ENCODE assay signal across 8 cellular contexts in genomic region chr6:11460001-11460668, GRCh38.
DNase-seq lines count a peak whose midpoint lies in the region; ATAC-seq, FAIRE-seq and TF ChIP-seq lines count a peak whose summit lies in the region.

No MANE protein-coding gene starts in this region.

- H3K9ac ChIP-seq in astrocyte (ENCODE audit: low read length) = no peak overlapping the region

- no peaks in the 10 kb centered on the region for H3K36me3 Mint-ChIP-seq in astrocyte (ENCODE audit: low read depth, unreplicated experiment)
- H3K36me3 Mint-ChIP-seq in stimulated activated naive CD8-positive, alpha-beta T cell treated with anti-CD3 and anti-CD28 coated beads, Interleukin-15, Interleukin-2, amounts not matched to agents 100 ng/mL and 50 ng/mL, for 24 hours (ENCODE audit: low read depth) = no peaks in the 10 kb centered on the region

- no peaks in the 10 kb centered on the region for H3K36me3 ChIP-seq in astrocyte (ENCODE audit: insufficient read depth, low read length)
- no peaks in the 10 kb centered on the region for H3K36me3 ChIP-seq in stomach

- peak; percentile 32 for TF ChIP-seq CTCF in C4-2B (conservative IDR thresholded peaks at IDR 0.05)
- TF ChIP-seq CTCF in astrocyte (IDR thresholded peaks at IDR 0.05; ENCODE audit: insufficient read depth, low read depth, low read length) = no peak
- peak in 1 of 7 experiments; percentile 15 for TF ChIP-seq CTCF in stomach (IDR thresholded peaks at IDR 0.05)

- DNase-seq in astrocyte (ENCODE audit: low read depth) (peak; percentile 11), DMS 273 treated with DMSO at 0.1 percent for 48 hours (lab: John Stamatoyannopoulos, UW) (no peak), stomach (no peak), substantia nigra (lab: John Stamatoyannopoulos, UW) (no peak)

- H2AFZ ChIP-seq in astrocyte (ENCODE audit: low read depth, low read length) = no peak overlapping the region

- H3K27ac Mint-ChIP-seq in astrocyte (ENCODE audit: unreplicated experiment) = no peak overlapping the region
- peak overlapping the region; percentile 96 for H3K27ac Mint-ChIP-seq in stimulated activated naive CD8-positive, alpha-beta T cell treated with anti-CD3 and anti-CD28 coated beads, Interleukin-15, Interleukin-2, amounts not matched to agents 100 ng/mL and 50 ng/mL, for 24 hours

- H3K9me3 Mint-ChIP-seq in astrocyte (ENCODE audit: unreplicated experiment) = peaks cover 13% of the 10 kb centered on the region
- no peaks in the 10 kb centered on the region for H3K9me3 Mint-ChIP-seq in stimulated activated naive CD8-positive, alpha-beta T cell treated with anti-CD3 and anti-CD28 coated beads, Interleukin-15, Interleukin-2, amounts not matched to agents 100 ng/mL and 50 ng/mL, for 24 hours

- ATAC-seq in GM19035 (IDR thresholded peaks at IDR 0.05; ENCODE audit: unreplicated experiment) = peak; percentile 31
- peak; percentile 30 for ATAC-seq in HG03521 (IDR thresholded peaks at IDR 0.05; ENCODE audit: unreplicated experiment)

- H4K20me1 ChIP-seq in astrocyte (ENCODE audit: insufficient read depth, low read length) = no peaks in the 10 kb centered on the region

- no peaks in the 10 kb centered on the region for H3K27me3 Mint-ChIP-seq in astrocyte (ENCODE audit: low read depth, unreplicated experiment)
- no peaks in the 10 kb centered on the region for H3K27me3 Mint-ChIP-seq in stimulated activated naive CD8-positive, alpha-beta T cell treated with anti-CD3 and anti-CD28 coated beads, Interleukin-15, Interleukin-2, amounts not matched to agents 100 ng/mL and 50 ng/mL, for 24 hours

- H3K4me1 ChIP-seq in astrocyte (ENCODE audit: insufficient read depth, low read length) (no peaks in the 10 kb centered on the region), stomach (peaks cover 0 to 6% (median 3%) of the 10 kb centered on the region in 4 donors)

- no peak for FAIRE-seq in astrocyte (lab: Jason Lieb, UNC)

- intact Hi-C loops in stomach (cut with DNase I; ENCODE audit: low total_unique reads) = no loop called here

- peak overlapping the region; percentile 9 for H3K4me2 ChIP-seq in astrocyte (ENCODE audit: low read length)

- no peak overlapping the region for H3K4me3 ChIP-seq in astrocyte (ENCODE audit: insufficient read depth, low read depth, low read length)
- no peak overlapping the region for H3K4me3 ChIP-seq in stomach

- no peak for TF ChIP-seq POLR2A in stomach (IDR thresholded peaks at IDR 0.05)

- no peak for TF ChIP-seq EP300 in stomach (IDR thresholded peaks at IDR 0.05)

- H3K4me3 Mint-ChIP-seq in astrocyte (ENCODE audit: unreplicated experiment) = no peak overlapping the region
- peak overlapping the region; percentile 74 for H3K4me3 Mint-ChIP-seq in stimulated activated naive CD8-positive, alpha-beta T cell treated with anti-CD3 and anti-CD28 coated beads, Interleukin-15, Interleukin-2, amounts not matched to agents 100 ng/mL and 50 ng/mL, for 24 hours

- H3K9me3 ChIP-seq in astrocyte (ENCODE audit: insufficient read depth, low read depth, low read length) (no peaks in the 10 kb centered on the region), stomach (no peaks in the 10 kb centered on the region)

- H3K27me3 ChIP-seq in astrocyte (ENCODE audit: insufficient read depth, low read length) (no peaks in the 10 kb centered on the region), stomach (no peaks in the 10 kb centered on the region)

- H3K4me1 Mint-ChIP-seq in astrocyte (ENCODE audit: low read depth, unreplicated experiment) = peaks cover 8% of the 10 kb centered on the region
- H3K4me1 Mint-ChIP-seq in stimulated activated naive CD8-positive, alpha-beta T cell treated with anti-CD3 and anti-CD28 coated beads, Interleukin-15, Interleukin-2, amounts not matched to agents 100 ng/mL and 50 ng/mL, for 24 hours (ENCODE audit: low read depth) = peaks cover 65% of the 10 kb centered on the region

- no peaks in the 10 kb centered on the region for H3K79me2 ChIP-seq in astrocyte (ENCODE audit: insufficient read depth, low read length)

- 79 to 93% (median 85%) methylated on average over 4 of the region's 4 CpGs for WGBS in stomach, 5 donors

- H3K27ac ChIP-seq in C4-2B = no peak overlapping the region
- H3K27ac ChIP-seq in astrocyte (ENCODE audit: low read depth, low read length) = no peak overlapping the region
- H3K27ac ChIP-seq in stomach = peak overlapping the region in 1 of 5 donors; percentile 47
- H3K27ac ChIP-seq in substantia nigra (ENCODE audit: low read depth, low read length, poor library complexity, severe bottlenecking) = no peak overlapping the region
